24 cellular contexts compared by ENCODE assay signal in the genomic region with DNA sequence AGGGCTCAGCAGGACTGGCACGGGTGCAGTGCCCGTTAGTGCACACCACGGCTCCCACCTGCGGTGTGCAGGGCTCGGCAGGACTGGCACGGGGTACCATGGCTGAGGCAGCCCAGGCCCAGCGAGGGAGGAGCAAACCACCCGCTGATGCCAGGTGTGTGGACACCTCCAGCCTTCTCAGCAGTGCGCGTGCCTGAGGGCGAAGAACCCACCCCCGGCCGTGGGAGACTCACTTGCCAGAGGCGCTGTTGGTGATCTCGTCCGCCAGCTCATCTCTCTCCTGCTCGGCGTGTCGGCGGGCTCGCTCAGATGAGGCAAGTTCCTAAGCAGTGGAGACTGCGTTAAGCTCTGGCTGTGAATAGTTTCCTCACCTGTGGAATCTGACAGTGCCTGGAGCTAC. TPM values are rescaled to one million over a fixed set of nuclear protein-coding genes. Genes with fewer than 3 reads are reported as not detected.
DNase-seq lines count a peak whose midpoint lies in the region; ATAC-seq and TF ChIP-seq lines count a peak whose summit lies in the region.
"Had no signal": no experiment of that assay in that cellular context is flagged by ENCODE, and none has a peak within 500 bp of the region (broad histone marks: within the 10 kb centered on the region; RNA-seq: fewer than 3 reads in every experiment).

No MANE protein-coding gene starts in this region.

- peaks cover 49% of the 10 kb centered on the region for H3K36me3 Mint-ChIP-seq in progenitor cell of endocrine pancreas (ENCODE audit: insufficient read depth)
- peaks cover 49% of the 10 kb centered on the region for H3K36me3 Mint-ChIP-seq in activated CD4-positive, alpha-beta memory T cell treated with anti-CD3 and anti-CD28 coated beads for 36 hours

- ATAC-seq in HG03095 (IDR thresholded peaks at IDR 0.05; ENCODE audit: unreplicated experiment): no peak
- ATAC-seq: activated T-cell treated with anti-CD3 and anti-CD28 coated beads, Interleukin-2, amount 50 U/mL, for 72 hours; left lung; right lobe of liver; T-cell had no signal

- TF ChIP-seq CTCF in epithelial cell of esophagus (IDR thresholded peaks at IDR 0.05; ENCODE audit: insufficient read depth, low read depth, low read length, missing control alignments): no peak
- no peak for TF ChIP-seq CTCF in progenitor cell of endocrine pancreas (IDR thresholded peaks at IDR 0.05; ENCODE audit: unreplicated experiment)

- intact Hi-C loops in activated CD4-positive, alpha-beta memory T cell treated with anti-CD3 and anti-CD28 coated beads for 36 hours (cut with micrococcal nuclease): no loop called here

- H3K27ac Mint-ChIP-seq in progenitor cell of endocrine pancreas: peak overlapping the region; percentile 76
- no peak overlapping the region for H3K27ac Mint-ChIP-seq in activated CD4-positive, alpha-beta memory T cell treated with anti-CD3 and anti-CD28 coated beads for 36 hours
- H3K27ac Mint-ChIP-seq: activated T-cell treated with anti-CD3 and anti-CD28 coated beads, Interleukin-2, amount 50 U/mL, for 72 hours; neural progenitor cell had no signal

- DNase-seq in ELR (ENCODE audit: low read depth): peak; percentile 13
- peak; percentile 26 for DNase-seq in NCI-H2107 treated with DMSO at 0.1 percent for 48 hours (lab: John Stamatoyannopoulos, UW; ENCODE audit: unreplicated experiment)
- peak; percentile 41 for DNase-seq in epithelial cell of esophagus (ENCODE audit: low read depth)
- no peak for DNase-seq in progenitor cell of endocrine pancreas (ENCODE audit: low spot score, unreplicated experiment)
- DNase-seq in activated CD4-positive, alpha-beta memory T cell treated with anti-CD3 and anti-CD28 coated beads for 36 hours: no peak
- no peak for DNase-seq in activated gamma-delta T cell treated with Interleukin-2 at 50 U/mL for 16 hours
- DNase-seq in stimulated activated CD4-positive, alpha-beta T cell treated with anti-CD3 and anti-CD28 coated beads, Interleukin-2, amount 100 ng/mL, for 24 hours: no peak
- DNase-seq: activated CD4-positive, alpha-beta T cell treated with anti-CD3 and anti-CD28 coated beads, Interleukin-2, amount 50 U/mL, for 1 hour; activated naive CD4-positive, alpha-beta T cell; HCEC 1CT; Karpas-422; left lung; NCI-H2029 treated with DMSO at 0.1 percent for 48 hours; stimulated activated CD4-positive, alpha-beta T cell treated with anti-CD3 and anti-CD28 coated beads, Interleukin-2, amount 100 ng/mL, for 48 hours; stomach; T-cell; WERI-Rb-1 had no signal

- CTCF ChIA-PET in activated CD4-positive, alpha-beta memory T cell treated with anti-CD3 and anti-CD28 coated beads for 36 hours (lab: Charles Lee): no interaction called here

- H3K9me3 Mint-ChIP-seq in progenitor cell of endocrine pancreas (ENCODE audit: low read depth): peaks cover 11% of the 10 kb centered on the region
- peaks cover 24% of the 10 kb centered on the region for H3K9me3 Mint-ChIP-seq in activated CD4-positive, alpha-beta memory T cell treated with anti-CD3 and anti-CD28 coated beads for 36 hours
- H3K9me3 Mint-ChIP-seq: central memory CD8-positive, alpha-beta T cell had no signal

- no peak overlapping the region for H3K4me3 ChIP-seq in epithelial cell of esophagus (ENCODE audit: low read length)
- H3K4me3 ChIP-seq: left lung, neural progenitor cell, prostate gland, right lobe of liver, stomach, upper lobe of left lung had no signal

- POLR2A ChIA-PET in activated CD4-positive, alpha-beta memory T cell treated with anti-CD3 and anti-CD28 coated beads for 36 hours (lab: Charles Lee): no interaction called here

- H3K27me3 Mint-ChIP-seq in progenitor cell of endocrine pancreas: no peaks in the 10 kb centered on the region
- H3K27me3 Mint-ChIP-seq in activated CD4-positive, alpha-beta memory T cell treated with anti-CD3 and anti-CD28 coated beads for 36 hours: no peaks in the 10 kb centered on the region
- H3K27me3 Mint-ChIP-seq: central memory CD8-positive, alpha-beta T cell; T-cell had no signal

- H3K4me3 Mint-ChIP-seq in progenitor cell of endocrine pancreas (ENCODE audit: low read depth): no peak overlapping the region
- H3K4me3 Mint-ChIP-seq in activated CD4-positive, alpha-beta memory T cell treated with anti-CD3 and anti-CD28 coated beads for 36 hours: no peak overlapping the region
- H3K4me3 Mint-ChIP-seq: activated T-cell treated with anti-CD3 and anti-CD28 coated beads, Interleukin-2, amount 50 U/mL, for 72 hours; central memory CD8-positive, alpha-beta T cell; neural progenitor cell; T-cell had no signal

- no peaks in the 10 kb centered on the region for H3K4me1 Mint-ChIP-seq in progenitor cell of endocrine pancreas (ENCODE audit: low read depth)
- H3K4me1 Mint-ChIP-seq in activated CD4-positive, alpha-beta memory T cell treated with anti-CD3 and anti-CD28 coated beads for 36 hours (ENCODE audit: low read depth): no peaks in the 10 kb centered on the region
- H3K4me1 Mint-ChIP-seq: neural progenitor cell, T-cell had no signal

RNA-seq across cellular contexts. Expression of gene NDEL1, which starts 45.4 kb away (rescaled TPM):
- 30.5 and 40.5 TPM in 2 replicates for total RNA-seq in progenitor cell of endocrine pancreas
- 10 to 100 TPM; 58.0 to 62.8 TPM for total RNA-seq in activated CD4-positive, alpha-beta memory T cell treated with anti-CD3 and anti-CD28 coated beads for 36 hours

Comparison
In these comparisons a context has a peak if more than half of its experiments do, and no peak if none do; other contexts are left out.
1. DNase-seq: peak in ELR (single experiment), NCI-H2107 treated with DMSO at 0.1 percent for 48 hours (single experiment) and epithelial cell of esophagus (single experiment); none in progenitor cell of endocrine pancreas (single experiment), activated CD4-positive, alpha-beta memory T cell treated with anti-CD3 and anti-CD28 coated beads for 36 hours (single experiment), activated gamma-delta T cell treated with Interleukin-2 at 50 U/mL for 16 hours (single experiment) and stimulated activated CD4-positive, alpha-beta T cell treated with anti-CD3 and anti-CD28 coated beads, Interleukin-2, amount 100 ng/mL, for 24 hours (0 of 2).